In genomic region chr22:41517172-41518047, GRCh38 we compare ENCODE assay signal across 9 cellular contexts. TPM values are rescaled to one million over a fixed set of nuclear protein-coding genes. Genes with fewer than 3 reads are reported as not detected.
DNase-seq lines count a peak whose midpoint lies in the region; ATAC-seq, FAIRE-seq and TF ChIP-seq lines count a peak whose summit lies in the region.
"Had no signal": no experiment of that assay in that cellular context is flagged by ENCODE, and none has a peak within 500 bp of the region (broad histone marks: within the 10 kb centered on the region; RNA-seq: fewer than 3 reads in every experiment).

No MANE protein-coding gene starts in this region.

- no peaks in the 10 kb centered on the region for H3K27me3 ChIP-seq in HepG2 (ENCODE audit: control insufficient read depth in 1 of 2, insufficient read depth in 2 of 2, low read length in 2 of 2)

- WGBS in HepG2 (ENCODE audit: low lambda C conversion rate) = 59% methylated on average over 15 of the region's 22 CpGs

- H3K27me3 Mint-ChIP-seq in dendritic cell treated with granulocyte-macrophage colony-stimulating factor and Interleukin-4, amounts not matched to agents 40 ng/mL and 50 ng/mL, for 4 days = no peaks in the 10 kb centered on the region
- H3K27me3 Mint-ChIP-seq in stimulated activated memory B cell treated with anti-CD40 and anti-IgM and Interleukin-4, amounts not matched to agents 10 μg/mL and 1 μg/mL and 100 μg/mL, for 72 hours = no peaks in the 10 kb centered on the region
- H3K27me3 Mint-ChIP-seq in activated T-helper 1 cell treated with anti-CD3 and anti-CD28 coated beads, Interleukin-12 subunit alpha, Interleukin-12 subunit beta, Interleukin-2, Interleukin-4 antibody, amounts not matched to agents 30 ng/mL and 10 ng/mL and 1 ng/mL, durations not matched to agents 14 hours and 24 hours and 36 hours (ENCODE audit: insufficient read depth) = no peaks in the 10 kb centered on the region

- peak overlapping the region; percentile 48 for H3K27ac Mint-ChIP-seq in dendritic cell treated with granulocyte-macrophage colony-stimulating factor and Interleukin-4, amounts not matched to agents 40 ng/mL and 50 ng/mL, for 4 days
- peak overlapping the region; percentile 55 for H3K27ac Mint-ChIP-seq in stimulated activated memory B cell treated with anti-CD40 and anti-IgM and Interleukin-4, amounts not matched to agents 10 μg/mL and 1 μg/mL and 100 μg/mL, for 72 hours
- H3K27ac Mint-ChIP-seq in activated T-helper 1 cell treated with anti-CD3 and anti-CD28 coated beads, Interleukin-12 subunit alpha, Interleukin-12 subunit beta, Interleukin-2, Interleukin-4 antibody, amounts not matched to agents 30 ng/mL and 10 ng/mL and 1 ng/mL, durations not matched to agents 14 hours and 24 hours and 36 hours = no peak overlapping the region
- H3K27ac Mint-ChIP-seq: T-helper 1 cell treated with Interleukin-12 subunit alpha and Interleukin-12 subunit beta and Interleukin-4 antibody, amounts not matched to agents 30 μg/mL and 1 μg/mL, for 36 hours had no signal

- H3K4me3 ChIP-seq in HepG2 (replicated peaks in 1 of 3; ENCODE audit: insufficient read depth in 1 of 3, low read depth in 2 of 3, low read length in 3 of 3) = no peak overlapping the region

- BruUV-seq in HepG2 (replicated peaks; lab: Mats Ljungman, UMichigan) = no TSS peak

- peak; percentile 76 for FAIRE-seq in HepG2 (lab: Jason Lieb, UNC)

- TF ChIP-seq EP300 in HepG2 (IDR thresholded peaks at IDR 0.05; ENCODE audit: low read depth in 2 of 2, low read length in 2 of 2) (no peak), HepG2 (CRISPR knock-in tag; IDR thresholded peaks at IDR 0.05; ENCODE audit: borderline replicate concordance) (no peak)

- no peak for TF ChIP-seq POLR2A in HepG2 (IDR thresholded peaks at IDR 0.05; ENCODE audit: insufficient read depth in 1 of 2, low read depth in 2 of 2, low read length in 2 of 2)

- peaks cover 7 to 52% of the 10 kb centered on the region in 2 experiments; a peak in 3 of 5 replicates for H3K36me3 ChIP-seq in HepG2 (replicated peaks in 1 of 2; ENCODE audit: control insufficient read depth in 1 of 2, insufficient read depth in 2 of 2, low read length in 2 of 2)

- no peaks in the 10 kb centered on the region for H4K20me1 ChIP-seq in HepG2 (ENCODE audit: insufficient read depth, low read length)

- TF ChIP-seq CTCF in HepG2 (CRISPR knock-in tag; IDR thresholded peaks at IDR 0.05) = peak; percentile 92

- no peaks in the 10 kb centered on the region for H3K9me3 Mint-ChIP-seq in dendritic cell treated with granulocyte-macrophage colony-stimulating factor and Interleukin-4, amounts not matched to agents 40 ng/mL and 50 ng/mL, for 4 days
- H3K9me3 Mint-ChIP-seq in stimulated activated memory B cell treated with anti-CD40 and anti-IgM and Interleukin-4, amounts not matched to agents 10 μg/mL and 1 μg/mL and 100 μg/mL, for 72 hours = no peaks in the 10 kb centered on the region
- no peaks in the 10 kb centered on the region for H3K9me3 Mint-ChIP-seq in activated T-helper 1 cell treated with anti-CD3 and anti-CD28 coated beads, Interleukin-12 subunit alpha, Interleukin-12 subunit beta, Interleukin-2, Interleukin-4 antibody, amounts not matched to agents 30 ng/mL and 10 ng/mL and 1 ng/mL, durations not matched to agents 14 hours and 24 hours and 36 hours
- H3K9me3 Mint-ChIP-seq: T-helper 1 cell treated with Interleukin-12 subunit alpha and Interleukin-12 subunit beta and Interleukin-4 antibody, amounts not matched to agents 30 μg/mL and 1 μg/mL, for 36 hours had no signal

- POLR2A ChIA-PET in HepG2 (lab: Yijun Ruan, JAX) = interaction anchor here (0.6 to 2.1 kb wide), 3 partner anchors 41 to 69 kb away, joined by 3 to 6 read pairs (median 4); partner anchors contain the start of genes ACO2 and PHF5A

- CTCF ChIA-PET in HepG2 (lab: Yijun Ruan, JAX; ENCODE audit: low intra/inter-chr PET ratio, low total read pairs) = interaction anchor here (3.5 kb wide), 1 partner anchor 114 kb away, joined by 37 read pairs; no protein-coding TSS in a partner anchor

- DNase-seq in DMS114 treated with DMSO at 0.1 percent for 48 hours (lab: John Stamatoyannopoulos, UW; ENCODE audit: unreplicated experiment) = peak; percentile 28
- peak; percentile 79 for DNase-seq in HuH-7.5 (ENCODE audit: low spot score)
- DNase-seq in T-helper 9 cell = peak; percentile 31
- DNase-seq in HepG2 (ENCODE audit: low spot score) = peak; percentile 27
- DNase-seq in activated T-helper 1 cell treated with anti-CD3 and anti-CD28 coated beads, Interleukin-12 subunit alpha, Interleukin-12 subunit beta, Interleukin-2, Interleukin-4 antibody, amounts not matched to agents 30 ng/mL and 10 ng/mL and 1 ng/mL, durations not matched to agents 14 hours and 24 hours and 36 hours (ENCODE audit: low spot score) = no peak

- in situ Hi-C loops in HepG2 (cut with HindIII; ENCODE audit: extremely low pct_ligation_motif_present, low pct_unique_long_range_greater_than_20kb) = loop anchor here (5.0 kb wide), 1 partner anchor 115 kb away; no protein-coding TSS in a partner anchor

- no peaks in the 10 kb centered on the region for H3K79me2 ChIP-seq in HepG2 (ENCODE audit: insufficient read depth, low read length)

- H3K4me2 ChIP-seq in HepG2 (ENCODE audit: low read depth, low read length) = no peak overlapping the region

- peaks cover 7% of the 10 kb centered on the region for H3K4me1 ChIP-seq in HepG2 (ENCODE audit: insufficient read depth, low read length)

- H3K4me1 Mint-ChIP-seq in dendritic cell treated with granulocyte-macrophage colony-stimulating factor and Interleukin-4, amounts not matched to agents 40 ng/mL and 50 ng/mL, for 4 days (ENCODE audit: low read depth) = no peaks in the 10 kb centered on the region
- H3K4me1 Mint-ChIP-seq in stimulated activated memory B cell treated with anti-CD40 and anti-IgM and Interleukin-4, amounts not matched to agents 10 μg/mL and 1 μg/mL and 100 μg/mL, for 72 hours = no peaks in the 10 kb centered on the region
- H3K4me1 Mint-ChIP-seq in activated T-helper 1 cell treated with anti-CD3 and anti-CD28 coated beads, Interleukin-12 subunit alpha, Interleukin-12 subunit beta, Interleukin-2, Interleukin-4 antibody, amounts not matched to agents 30 ng/mL and 10 ng/mL and 1 ng/mL, durations not matched to agents 14 hours and 24 hours and 36 hours (ENCODE audit: low read depth) = no peaks in the 10 kb centered on the region

- H3K9me3 ChIP-seq in HepG2 (ENCODE audit: low read length) = no peaks in the 10 kb centered on the region

- intact Hi-C loops in dendritic cell treated with granulocyte-macrophage colony-stimulating factor and Interleukin-4, amounts not matched to agents 40 ng/mL and 50 ng/mL, for 4 days (cut with micrococcal nuclease) = loop anchor here (2.0 kb wide), 1 partner anchor 113 kb away; no protein-coding TSS in a partner anchor
- intact Hi-C loops in HepG2 (cut with micrococcal nuclease; ENCODE audit: unreplicated experiment) = loop anchor here (2.0 kb wide), 1 partner anchor 115 kb away; no protein-coding TSS in a partner anchor
- intact Hi-C loops in activated T-helper 1 cell treated with anti-CD3 and anti-CD28 coated beads, Interleukin-12 subunit alpha, Interleukin-12 subunit beta, Interleukin-2, Interleukin-4 antibody, amounts not matched to agents 30 ng/mL and 10 ng/mL and 1 ng/mL, durations not matched to agents 14 hours and 24 hours and 36 hours (cut with micrococcal nuclease) = loop anchor here (1.0 to 2.0 kb wide), 2 partner anchors 37 to 114 kb away; no protein-coding TSS in a partner anchor

- peak; percentile 36 for ATAC-seq in HepG2
- ATAC-seq in stimulated activated memory B cell treated with anti-CD40 and anti-IgM and Interleukin-4, amounts not matched to agents 10 μg/mL and 1 μg/mL and 100 μg/mL, for 72 hours = no peak
- no peak for ATAC-seq in HG03521 (IDR thresholded peaks at IDR 0.05; ENCODE audit: unreplicated experiment)

- H2AFZ ChIP-seq in HepG2 (ENCODE audit: low read length) = no peak overlapping the region

- peak; percentile 85 for TF ChIP-seq RAD21 in HepG2 (CRISPR knock-in tag; IDR thresholded peaks at IDR 0.05)

- H3K27ac ChIP-seq in HepG2 (ENCODE audit: extremely low read length, insufficient read depth, low read length) = no peak overlapping the region

- H3K9ac ChIP-seq in HepG2 (ENCODE audit: insufficient read depth, low read depth, low read length) = no peak overlapping the region

- H3K36me3 Mint-ChIP-seq in dendritic cell treated with granulocyte-macrophage colony-stimulating factor and Interleukin-4, amounts not matched to agents 40 ng/mL and 50 ng/mL, for 4 days (ENCODE audit: low read depth) = peaks cover 99% of the 10 kb centered on the region
- peaks cover 52% of the 10 kb centered on the region for H3K36me3 Mint-ChIP-seq in stimulated activated memory B cell treated with anti-CD40 and anti-IgM and Interleukin-4, amounts not matched to agents 10 μg/mL and 1 μg/mL and 100 μg/mL, for 72 hours
- H3K36me3 Mint-ChIP-seq in activated T-helper 1 cell treated with anti-CD3 and anti-CD28 coated beads, Interleukin-12 subunit alpha, Interleukin-12 subunit beta, Interleukin-2, Interleukin-4 antibody, amounts not matched to agents 30 ng/mL and 10 ng/mL and 1 ng/mL, durations not matched to agents 14 hours and 24 hours and 36 hours (ENCODE audit: low read depth) = peaks cover 9% of the 10 kb centered on the region

- no peak overlapping the region for H3K4me3 Mint-ChIP-seq in dendritic cell treated with granulocyte-macrophage colony-stimulating factor and Interleukin-4, amounts not matched to agents 40 ng/mL and 50 ng/mL, for 4 days
- no peak overlapping the region for H3K4me3 Mint-ChIP-seq in stimulated activated memory B cell treated with anti-CD40 and anti-IgM and Interleukin-4, amounts not matched to agents 10 μg/mL and 1 μg/mL and 100 μg/mL, for 72 hours
- no peak overlapping the region for H3K4me3 Mint-ChIP-seq in activated T-helper 1 cell treated with anti-CD3 and anti-CD28 coated beads, Interleukin-12 subunit alpha, Interleukin-12 subunit beta, Interleukin-2, Interleukin-4 antibody, amounts not matched to agents 30 ng/mL and 10 ng/mL and 1 ng/mL, durations not matched to agents 14 hours and 24 hours and 36 hours
- H3K4me3 Mint-ChIP-seq: T-helper 1 cell treated with Interleukin-12 subunit alpha and Interleukin-12 subunit beta and Interleukin-4 antibody, amounts not matched to agents 30 μg/mL and 1 μg/mL, for 36 hours had no signal

RNA-seq across cellular contexts. Expression of gene POLR3H, which starts 26.9 kb away (rescaled TPM):
- total RNA-seq in HepG2 (2016; rRNA removed; fragmentation: Illumina TruSeq; extraction: Trizol) = 28.6 and 30.3 TPM in 2 replicates
- 13.1 and 13.9 TPM in 2 replicates for total RNA-seq in HepG2 (2016; cell fraction: cytosol; rRNA removed; fragmentation: Illumina TruSeq; extraction: Trizol; ENCODE audit: low read depth)
- 27.8 and 29.2 TPM in 2 replicates for total RNA-seq in HepG2 (2016; cell fraction: insoluble cytoplasmic fraction; rRNA removed; fragmentation: Illumina TruSeq; extraction: Trizol)
- total RNA-seq in HepG2 (2016; cell fraction: membrane; rRNA removed; fragmentation: Illumina TruSeq; extraction: Trizol) = 33.4 and 34.4 TPM in 2 replicates
- total RNA-seq in HepG2 (2016; cell fraction: nucleus; rRNA removed; fragmentation: Illumina TruSeq; extraction: Trizol) = 20.8 and 24.8 TPM in 2 replicates
- 10.3 and 11.2 TPM in 2 replicates for polyA plus RNA-seq in HepG2 (2011; rRNA removed)
- 8.4 and 9.9 TPM in 2 replicates for polyA plus RNA-seq in HepG2 (2011; cell fraction: cytosol; rRNA removed)
- polyA plus RNA-seq in HepG2 (2011; cell fraction: nucleus; rRNA removed) = 10.0 and 10.5 TPM in 2 replicates
- polyA plus RNA-seq in HepG2 (2012) = 8.6 and 11.1 TPM in 2 replicates
- polyA plus RNA-seq in HepG2 (2016; cell fraction: cytosol; fragmentation: Illumina TruSeq; extraction: Trizol; ENCODE audit: low read depth) = 40.9 and 52.2 TPM in 2 replicates
- 37.9 and 45.4 TPM in 2 replicates for polyA plus RNA-seq in HepG2 (2016; cell fraction: insoluble cytoplasmic fraction; fragmentation: Illumina TruSeq; extraction: Trizol; ENCODE audit: low read depth)
- polyA plus RNA-seq in HepG2 (2016; cell fraction: membrane; fragmentation: Illumina TruSeq; extraction: Trizol; ENCODE audit: low read depth) = 50.3 and 61.8 TPM in 2 replicates
- polyA plus RNA-seq in HepG2 (2016; cell fraction: nucleus; fragmentation: Illumina TruSeq; extraction: Trizol; ENCODE audit: insufficient read depth, low read depth) = 38.0 and 40.7 TPM in 2 replicates
- 18.2 and 44.3 TPM in 2 replicates for polyA minus RNA-seq in HepG2 (2011; rRNA and poly(A)+ RNA removed; ENCODE audit: low replicate concordance)
- polyA minus RNA-seq in HepG2 (2011; cell fraction: cytosol; rRNA and poly(A)+ RNA removed) = 3.3 and 3.9 TPM in 2 replicates
- 16.3 and 17.3 TPM in 2 replicates for polyA minus RNA-seq in HepG2 (2011; cell fraction: nucleus; rRNA and poly(A)+ RNA removed)
- total RNA-seq in activated T-helper 1 cell treated with anti-CD3 and anti-CD28 coated beads, Interleukin-12 subunit alpha, Interleukin-12 subunit beta, Interleukin-2, Interleukin-4 antibody, amounts not matched to agents 30 ng/mL and 10 ng/mL and 1 ng/mL, durations not matched to agents 14 hours and 24 hours and 36 hours = 51.8 and 52.0 TPM in 2 replicates

RNA-seq across cellular contexts. Expression of gene CSDC2, which starts 43.4 kb away (rescaled TPM):
- total RNA-seq in HepG2 (2016; rRNA removed; fragmentation: Illumina TruSeq; extraction: Trizol) = 0.11 and 0.17 TPM in 2 replicates
- total RNA-seq in HepG2 (2016; cell fraction: cytosol; rRNA removed; fragmentation: Illumina TruSeq; extraction: Trizol; ENCODE audit: low read depth) = 0.18 TPM in 1 of 2 replicates, not detected in the other
- total RNA-seq in HepG2 (2016; cell fraction: insoluble cytoplasmic fraction; rRNA removed; fragmentation: Illumina TruSeq; extraction: Trizol) = 0.12 and 0.28 TPM in 2 replicates
- 0.07 and 0.09 TPM in 2 replicates for total RNA-seq in HepG2 (2016; cell fraction: membrane; rRNA removed; fragmentation: Illumina TruSeq; extraction: Trizol)
- total RNA-seq in HepG2 (2016; cell fraction: nucleus; rRNA removed; fragmentation: Illumina TruSeq; extraction: Trizol) = not detected in 2 replicates
- 0.26 and 0.47 TPM in 2 replicates for polyA plus RNA-seq in HepG2 (2011; rRNA removed)
- 0.24 and 0.38 TPM in 2 replicates for polyA plus RNA-seq in HepG2 (2011; cell fraction: cytosol; rRNA removed)
- polyA plus RNA-seq in HepG2 (2011; cell fraction: nucleus; rRNA removed) = 0.96 and 1.1 TPM in 2 replicates
- 0.16 and 0.33 TPM in 2 replicates for polyA plus RNA-seq in HepG2 (2012)
- polyA plus RNA-seq in HepG2 (2016; cell fraction: cytosol; fragmentation: Illumina TruSeq; extraction: Trizol; ENCODE audit: low read depth) = 0.03 and 0.05 TPM in 2 replicates
- polyA plus RNA-seq in HepG2 (2016; cell fraction: insoluble cytoplasmic fraction; fragmentation: Illumina TruSeq; extraction: Trizol; ENCODE audit: low read depth) = 0.41 TPM in 1 of 2 replicates, not detected in the other
- polyA plus RNA-seq in HepG2 (2016; cell fraction: membrane; fragmentation: Illumina TruSeq; extraction: Trizol; ENCODE audit: low read depth) = 0.08 and 0.15 TPM in 2 replicates
- 0.22 and 0.27 TPM in 2 replicates for polyA plus RNA-seq in HepG2 (2016; cell fraction: nucleus; fragmentation: Illumina TruSeq; extraction: Trizol; ENCODE audit: insufficient read depth, low read depth)
- polyA minus RNA-seq in HepG2 (2011; rRNA and poly(A)+ RNA removed; ENCODE audit: low replicate concordance) = 0.40 and 0.82 TPM in 2 replicates
- 0.26 and 0.40 TPM in 2 replicates for polyA minus RNA-seq in HepG2 (2011; cell fraction: cytosol; rRNA and poly(A)+ RNA removed)
- polyA minus RNA-seq in HepG2 (2011; cell fraction: nucleus; rRNA and poly(A)+ RNA removed) = 0.12 and 0.13 TPM in 2 replicates
- not detected in 2 replicates for total RNA-seq in activated T-helper 1 cell treated with anti-CD3 and anti-CD28 coated beads, Interleukin-12 subunit alpha, Interleukin-12 subunit beta, Interleukin-2, Interleukin-4 antibody, amounts not matched to agents 30 ng/mL and 10 ng/mL and 1 ng/mL, durations not matched to agents 14 hours and 24 hours and 36 hours

RNA-seq across cellular contexts. Expression of gene ACO2, which starts 48.5 kb away (rescaled TPM):
- total RNA-seq in HepG2 (2016; rRNA removed; fragmentation: Illumina TruSeq; extraction: Trizol) = 39.3 and 45.6 TPM in 2 replicates
- 34.7 and 46.3 TPM in 2 replicates for total RNA-seq in HepG2 (2016; cell fraction: cytosol; rRNA removed; fragmentation: Illumina TruSeq; extraction: Trizol; ENCODE audit: low read depth)
- total RNA-seq in HepG2 (2016; cell fraction: insoluble cytoplasmic fraction; rRNA removed; fragmentation: Illumina TruSeq; extraction: Trizol) = 35.3 and 49.1 TPM in 2 replicates
- total RNA-seq in HepG2 (2016; cell fraction: membrane; rRNA removed; fragmentation: Illumina TruSeq; extraction: Trizol) = 68.4 and 83.2 TPM in 2 replicates
- 37.1 and 37.3 TPM in 2 replicates for total RNA-seq in HepG2 (2016; cell fraction: nucleus; rRNA removed; fragmentation: Illumina TruSeq; extraction: Trizol)
- polyA plus RNA-seq in HepG2 (2011; rRNA removed) = 19.2 and 19.4 TPM in 2 replicates
- polyA plus RNA-seq in HepG2 (2011; cell fraction: cytosol; rRNA removed) = 34.8 and 36.5 TPM in 2 replicates
- 61.6 and 75.9 TPM in 2 replicates for polyA plus RNA-seq in HepG2 (2011; cell fraction: nucleus; rRNA removed)
- 57.9 and 62.9 TPM in 2 replicates for polyA plus RNA-seq in HepG2 (2012)
- 61.5 and 78.5 TPM in 2 replicates for polyA plus RNA-seq in HepG2 (2016; cell fraction: cytosol; fragmentation: Illumina TruSeq; extraction: Trizol; ENCODE audit: low read depth)
- 39.9 and 50.2 TPM in 2 replicates for polyA plus RNA-seq in HepG2 (2016; cell fraction: insoluble cytoplasmic fraction; fragmentation: Illumina TruSeq; extraction: Trizol; ENCODE audit: low read depth)
- 77.9 and 110 TPM in 2 replicates for polyA plus RNA-seq in HepG2 (2016; cell fraction: membrane; fragmentation: Illumina TruSeq; extraction: Trizol; ENCODE audit: low read depth)
- polyA plus RNA-seq in HepG2 (2016; cell fraction: nucleus; fragmentation: Illumina TruSeq; extraction: Trizol; ENCODE audit: insufficient read depth, low read depth) = 51.9 and 54.4 TPM in 2 replicates
- polyA minus RNA-seq in HepG2 (2011; rRNA and poly(A)+ RNA removed; ENCODE audit: low replicate concordance) = 18.9 and 35.9 TPM in 2 replicates
- polyA minus RNA-seq in HepG2 (2011; cell fraction: cytosol; rRNA and poly(A)+ RNA removed) = 31.6 and 35.4 TPM in 2 replicates
- 29.2 and 32.8 TPM in 2 replicates for polyA minus RNA-seq in HepG2 (2011; cell fraction: nucleus; rRNA and poly(A)+ RNA removed)
- total RNA-seq in activated T-helper 1 cell treated with anti-CD3 and anti-CD28 coated beads, Interleukin-12 subunit alpha, Interleukin-12 subunit beta, Interleukin-2, Interleukin-4 antibody, amounts not matched to agents 30 ng/mL and 10 ng/mL and 1 ng/mL, durations not matched to agents 14 hours and 24 hours and 36 hours = 99.1 and 101 TPM in 2 replicates

RNA-seq across cellular contexts. Expression of gene PHF5A, which starts 48.9 kb away (rescaled TPM):
- total RNA-seq in HepG2 (2016; rRNA removed; fragmentation: Illumina TruSeq; extraction: Trizol) = 105 and 154 TPM in 2 replicates
- total RNA-seq in HepG2 (2016; cell fraction: cytosol; rRNA removed; fragmentation: Illumina TruSeq; extraction: Trizol; ENCODE audit: low read depth) = 34.8 TPM in 2 replicates
- total RNA-seq in HepG2 (2016; cell fraction: insoluble cytoplasmic fraction; rRNA removed; fragmentation: Illumina TruSeq; extraction: Trizol) = 107 and 165 TPM in 2 replicates
- total RNA-seq in HepG2 (2016; cell fraction: membrane; rRNA removed; fragmentation: Illumina TruSeq; extraction: Trizol) = 55.9 and 58.9 TPM in 2 replicates
- total RNA-seq in HepG2 (2016; cell fraction: nucleus; rRNA removed; fragmentation: Illumina TruSeq; extraction: Trizol) = 38.4 and 43.4 TPM in 2 replicates
- 50.7 and 56.6 TPM in 2 replicates for polyA plus RNA-seq in HepG2 (2011; rRNA removed)
- polyA plus RNA-seq in HepG2 (2011; cell fraction: cytosol; rRNA removed) = 43.0 and 50.6 TPM in 2 replicates
- polyA plus RNA-seq in HepG2 (2011; cell fraction: nucleus; rRNA removed) = 14.8 and 17.9 TPM in 2 replicates
- 42.0 and 46.3 TPM in 2 replicates for polyA plus RNA-seq in HepG2 (2012)
- polyA plus RNA-seq in HepG2 (2016; cell fraction: cytosol; fragmentation: Illumina TruSeq; extraction: Trizol; ENCODE audit: low read depth) = 22.7 and 24.1 TPM in 2 replicates
- polyA plus RNA-seq in HepG2 (2016; cell fraction: insoluble cytoplasmic fraction; fragmentation: Illumina TruSeq; extraction: Trizol; ENCODE audit: low read depth) = 141 and 153 TPM in 2 replicates
- 38.6 and 42.2 TPM in 2 replicates for polyA plus RNA-seq in HepG2 (2016; cell fraction: membrane; fragmentation: Illumina TruSeq; extraction: Trizol; ENCODE audit: low read depth)
- 44.4 and 50.2 TPM in 2 replicates for polyA plus RNA-seq in HepG2 (2016; cell fraction: nucleus; fragmentation: Illumina TruSeq; extraction: Trizol; ENCODE audit: insufficient read depth, low read depth)
- 22.2 and 41.1 TPM in 2 replicates for polyA minus RNA-seq in HepG2 (2011; rRNA and poly(A)+ RNA removed; ENCODE audit: low replicate concordance)
- 11.8 and 12.4 TPM in 2 replicates for polyA minus RNA-seq in HepG2 (2011; cell fraction: cytosol; rRNA and poly(A)+ RNA removed)
- 14.3 and 15.1 TPM in 2 replicates for polyA minus RNA-seq in HepG2 (2011; cell fraction: nucleus; rRNA and poly(A)+ RNA removed)
- 83.7 and 96.8 TPM in 2 replicates for total RNA-seq in activated T-helper 1 cell treated with anti-CD3 and anti-CD28 coated beads, Interleukin-12 subunit alpha, Interleukin-12 subunit beta, Interleukin-2, Interleukin-4 antibody, amounts not matched to agents 30 ng/mL and 10 ng/mL and 1 ng/mL, durations not matched to agents 14 hours and 24 hours and 36 hours
